In the genomic region with DNA sequence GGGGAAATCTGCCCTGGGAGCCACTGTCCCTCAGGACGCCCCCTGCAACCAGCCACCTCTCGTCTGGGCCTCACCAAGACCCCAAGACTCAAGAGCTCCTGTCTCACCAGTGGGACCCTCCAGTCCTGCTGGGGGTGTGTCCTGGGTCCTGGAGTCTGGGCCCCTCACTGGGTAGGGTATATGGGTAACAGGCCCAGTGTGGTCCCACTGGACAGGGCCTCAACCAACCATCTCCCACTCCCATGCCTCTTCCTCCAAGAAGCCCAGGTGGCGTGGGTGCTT, we compare ENCODE assay signal across 10 cellular contexts. TPM values are rescaled to one million over a fixed set of nuclear protein-coding genes. Genes with fewer than 3 reads are reported as not detected.
DNase-seq lines count a peak whose midpoint lies in the region; ATAC-seq and TF ChIP-seq lines count a peak whose summit lies in the region.
"Had no signal": no experiment of that assay in that cellular context is flagged by ENCODE, and none has a peak within 500 bp of the region (broad histone marks: within the 10 kb centered on the region; RNA-seq: fewer than 3 reads in every experiment).

No MANE protein-coding gene starts in this region.

- peaks cover 33% of the 10 kb centered on the region for H3K27me3 Mint-ChIP-seq in central memory CD8-positive, alpha-beta T cell
- peaks cover 3 to 62% (median 17%) of the 10 kb centered on the region in 3 donors for H3K27me3 Mint-ChIP-seq in naive B cell

- H3K36me3 Mint-ChIP-seq in central memory CD8-positive, alpha-beta T cell (ENCODE audit: insufficient read depth), result no peaks in the 10 kb centered on the region
- H3K36me3 Mint-ChIP-seq in naive B cell, result no peaks in the 10 kb centered on the region
- H3K36me3 Mint-ChIP-seq: CD4-positive, alpha-beta memory T cell had no signal

- H3K36me3 ChIP-seq in heart left ventricle (no peaks in the 10 kb centered on the region), upper lobe of right lung (no peaks in the 10 kb centered on the region)
- H3K36me3 ChIP-seq: neutrophil had no signal

- TF ChIP-seq CTCF in heart left ventricle (IDR thresholded peaks at IDR 0.05) (no peak), upper lobe of right lung (IDR thresholded peaks at IDR 0.05) (no peak)

- peaks cover 17 to 78% (median 66%) of the 10 kb centered on the region in 12 donors for H3K4me1 ChIP-seq in heart left ventricle
- H3K4me1 ChIP-seq in upper lobe of right lung, result peaks cover 64% of the 10 kb centered on the region

- H3K27ac Mint-ChIP-seq in central memory CD8-positive, alpha-beta T cell (ENCODE audit: low read depth), result no peak overlapping the region
- H3K27ac Mint-ChIP-seq in naive B cell, result peak overlapping the region in 1 of 6 donors; percentile 47
- H3K27ac Mint-ChIP-seq: CD4-positive, alpha-beta memory T cell had no signal

- H3K4me3 Mint-ChIP-seq in central memory CD8-positive, alpha-beta T cell, result peak overlapping the region; percentile 57
- peak overlapping the region in 7 of 8 donors; percentile 52 to 79 (median 71) for H3K4me3 Mint-ChIP-seq in naive B cell

- H3K27ac ChIP-seq in heart left ventricle (peak overlapping the region; percentile 73 to 99 (median 91)), upper lobe of right lung (peak overlapping the region; percentile 91)
- H3K27ac ChIP-seq: neutrophil had no signal

- no peak for TF ChIP-seq POLR2A in heart left ventricle (IDR thresholded peaks at IDR 0.05)

- no peaks in the 10 kb centered on the region for H3K9me3 Mint-ChIP-seq in central memory CD8-positive, alpha-beta T cell
- H3K9me3 Mint-ChIP-seq in naive B cell, result no peaks in the 10 kb centered on the region
- H3K9me3 Mint-ChIP-seq: CD4-positive, alpha-beta memory T cell had no signal

- intact Hi-C loops in heart left ventricle (cut with DNase I) (no loop called here), left ventricle myocardium superior (cut with micrococcal nuclease) (no loop called here), upper lobe of right lung (cut with DNase I) (no loop called here)

- H3K27me3 ChIP-seq in heart left ventricle (peaks cover 0 to 35% (median 0%) of the 10 kb centered on the region in 9 donors), upper lobe of right lung (no peaks in the 10 kb centered on the region)

- 42 to 100% (median 74%) methylated on average over 1 to 3 of the region's 3 CpGs for WGBS in heart left ventricle, 4 donors

- DNase-seq in heart left ventricle (no peak), left ventricle myocardium superior (no peak), naive B cell (no peak), upper lobe of right lung (no peak), hippocampal formation (lab: John Stamatoyannopoulos, UW) (no peak), ureter (ENCODE audit: low spot score) (no peak)
- DNase-seq in central memory CD8-positive, alpha-beta T cell (ENCODE audit: low spot score in 2 of 2), result no peak
- DNase-seq in activated effector memory CD4-positive, alpha-beta T cell treated with Interleukin-2 at 50 U/mL for 16 hours, result no peak

- H3K4me3 ChIP-seq in heart left ventricle (peak overlapping the region in 9 of 12 donors; percentile 39 to 69 (median 62)), upper lobe of right lung (peak overlapping the region; percentile 57)

- H3K9me3 ChIP-seq in heart left ventricle (no peaks in the 10 kb centered on the region), upper lobe of right lung (no peaks in the 10 kb centered on the region)
- H3K9me3 ChIP-seq: neutrophil had no signal

- ATAC-seq in heart left ventricle (no peak), left ventricle myocardium superior (no peak), naive B cell (ENCODE audit: low read depth in 2 of 2) (no peak), upper lobe of right lung (no peak)
- ATAC-seq in central memory CD8-positive, alpha-beta T cell (replicated peaks; ENCODE audit: extremely low read depth, poor library complexity, severe bottlenecking), result no peak

- H3K4me1 Mint-ChIP-seq in central memory CD8-positive, alpha-beta T cell, result no peaks in the 10 kb centered on the region
- H3K4me1 Mint-ChIP-seq in naive B cell, result peaks cover 8 to 17% (median 8%) of the 10 kb centered on the region in 3 donors

RNA-seq across cellular contexts. Expression of gene VWA1, which starts 0.7 kb away (rescaled TPM):
- total RNA-seq in heart left ventricle, result 10 to 100 TPM; 11.0 to 49.5 (median 18.8) TPM
- polyA plus RNA-seq in heart left ventricle, result 10 to 100 TPM in 1 of 2 donors, 1 to 10 TPM in 1; 7.0 to 13.2 TPM
- 13.5 TPM for total RNA-seq in left ventricle myocardium superior
- under 1 TPM in 1 of 6 donors, not detected in 5; 0.41 TPM for polyA plus RNA-seq in naive B cell (ENCODE audit: low read depth in 6 of 6)
- 87.4 TPM for total RNA-seq in upper lobe of right lung
- total RNA-seq in ureter, result 83.3 TPM
- total RNA-seq: CD4-positive, alpha-beta memory T cell had no signal
- polyA plus RNA-seq: CD4-positive, alpha-beta memory T cell had no signal

RNA-seq across cellular contexts. Expression of gene ANKRD65, which starts 13.7 kb away (rescaled TPM):
- total RNA-seq in heart left ventricle (1 to 10 TPM in 8 of 9 donors, under 1 TPM in 1; 0.58 to 4.0 (median 1.3) TPM), left ventricle myocardium superior (2.1 TPM), upper lobe of right lung (21.5 TPM), ureter (40.9 TPM)
- polyA plus RNA-seq in heart left ventricle (1 to 10 TPM in 1 of 2 donors, under 1 TPM in 1; 0.86 to 1.5 TPM), naive B cell (ENCODE audit: low read depth in 6 of 6) (1 to 10 TPM in 1 of 6 donors, under 1 TPM in 4, not detected in 1; 0.17 to 1.5 (median 0.28) TPM)
- total RNA-seq: CD4-positive, alpha-beta memory T cell had no signal
- polyA plus RNA-seq: CD4-positive, alpha-beta memory T cell had no signal

RNA-seq across cellular contexts. Expression of gene ATAD3C, which starts 14.7 kb away (rescaled TPM):
- 1 to 10 TPM in 3 of 9 donors, under 1 TPM in 4, not detected in 2; 0.12 to 3.4 (median 0.60) TPM for total RNA-seq in heart left ventricle
- polyA plus RNA-seq in heart left ventricle, result under 1 TPM; 0.49 to 0.53 TPM
- total RNA-seq in left ventricle myocardium superior, result 1.9 TPM
- not detected for polyA plus RNA-seq in naive B cell (ENCODE audit: low read depth in 6 of 6)
- 10.4 TPM for total RNA-seq in upper lobe of right lung
- 8.0 TPM for total RNA-seq in ureter

RNA-seq across cellular contexts. Expression of gene MRPL20, which starts 27.7 kb away (rescaled TPM):
- 100 to 1,000 TPM; 112 to 208 (median 128) TPM for total RNA-seq in heart left ventricle
- polyA plus RNA-seq in heart left ventricle, result 100 to 1,000 TPM; 147 to 238 TPM
- 155 TPM for total RNA-seq in left ventricle myocardium superior
- polyA plus RNA-seq in naive B cell (ENCODE audit: low read depth in 6 of 6), result 100 to 1,000 TPM in 3 of 6 donors, 10 to 100 TPM in 3; 75.1 to 129 (median 102) TPM
- total RNA-seq in upper lobe of right lung, result 80.7 TPM
- total RNA-seq in ureter, result 145 TPM

RNA-seq across cellular contexts. Expression of gene CCNL2, which starts 35.6 kb away (rescaled TPM):
- total RNA-seq in heart left ventricle (10 to 100 TPM; 35.4 to 66.5 (median 50.7) TPM), left ventricle myocardium superior (61.0 TPM), upper lobe of right lung (165 TPM), ureter (259 TPM)
- polyA plus RNA-seq in heart left ventricle (10 to 100 TPM; 42.3 to 87.8 TPM), naive B cell (ENCODE audit: low read depth in 6 of 6) (10 to 100 TPM; 16.8 to 50.2 (median 24.6) TPM)
